Comparison of ENCODE assay signal across 15 cellular contexts in genomic region chr16:78551487-78552085, GRCh38.
DNase-seq lines count a peak whose midpoint lies in the region; ATAC-seq lines count a peak whose summit lies in the region.
"Had no signal": no experiment of that assay in that cellular context is flagged by ENCODE, and none has a peak within 500 bp of the region (broad histone marks: within the 10 kb centered on the region; RNA-seq: fewer than 3 reads in every experiment).

No MANE protein-coding gene starts in this region.

- H3K4me1 ChIP-seq in SJCRH30 = no peaks in the 10 kb centered on the region
- H3K4me1 ChIP-seq: gastrocnemius medialis, vagina had no signal

- H3K27ac ChIP-seq in SJCRH30 = no peak overlapping the region
- H3K27ac ChIP-seq: gastrocnemius medialis, vagina had no signal

- DNase-seq in DMS79 (lab: John Stamatoyannopoulos, UW) (peak; percentile 88), NCI-H1436 treated with DMSO at 0.1 percent for 48 hours (lab: John Stamatoyannopoulos, UW) (peak; percentile 89), NCI-H510A treated with DMSO at 0.1 percent for 48 hours (lab: John Stamatoyannopoulos, UW) (peak; percentile 92), iPS-NIHi7 (ENCODE audit: extremely low spot score) (peak; percentile 87), activated T-cell treated with anti-CD3 and anti-CD28 coated beads for 4 hours (no peak), SJCRH30 (no peak)
- DNase-seq in NK-92 treated with Interleukin-12 subunit alpha and Interleukin-12 subunit beta, amount 100 ng/mL, for 24 hours (lab: John Stamatoyannopoulos, UW) = no peak
- no peak for DNase-seq in activated naive CD4-positive, alpha-beta T cell treated with anti-CD3 and anti-CD28 coated beads, Interleukin-2, amount 50 U/mL, for 72 hours (ENCODE audit: low spot score in 2 of 2)
- DNase-seq: activated naive CD4-positive, alpha-beta T cell treated with anti-CD3 and anti-CD28 coated beads for 36 hours; DMS 273 treated with DMSO at 0.1 percent for 48 hours; gastrocnemius medialis; kidney glomerular epithelial cell; NCI-H446 treated with DMSO at 0.1 percent for 48 hours; stimulated activated naive CD4-positive, alpha-beta T cell had no signal

- H3K27ac Mint-ChIP-seq in activated naive CD4-positive, alpha-beta T cell treated with anti-CD3 and anti-CD28 coated beads, Interleukin-2, amount 50 U/mL, for 72 hours = no peak overlapping the region
- H3K27ac Mint-ChIP-seq: activated naive CD4-positive, alpha-beta T cell treated with anti-CD3 and anti-CD28 coated beads for 36 hours had no signal

- no peak for ATAC-seq in activated naive CD4-positive, alpha-beta T cell treated with anti-CD3 and anti-CD28 coated beads, Interleukin-2, amount 50 U/mL, for 72 hours
- ATAC-seq: gastrocnemius medialis had no signal

- no peak overlapping the region for H3K4me3 ChIP-seq in SJCRH30
- H3K4me3 ChIP-seq: gastrocnemius medialis, vagina had no signal

- no peaks in the 10 kb centered on the region for H3K36me3 Mint-ChIP-seq in activated naive CD4-positive, alpha-beta T cell treated with anti-CD3 and anti-CD28 coated beads, Interleukin-2, amount 50 U/mL, for 72 hours

- no peaks in the 10 kb centered on the region for H3K9me3 Mint-ChIP-seq in activated naive CD4-positive, alpha-beta T cell treated with anti-CD3 and anti-CD28 coated beads, Interleukin-2, amount 50 U/mL, for 72 hours
- H3K9me3 Mint-ChIP-seq: activated naive CD4-positive, alpha-beta T cell treated with anti-CD3 and anti-CD28 coated beads for 36 hours had no signal

- H3K27me3 ChIP-seq in SJCRH30 = no peaks in the 10 kb centered on the region
- H3K27me3 ChIP-seq: gastrocnemius medialis, vagina had no signal

- no peaks in the 10 kb centered on the region for H3K9me3 ChIP-seq in SJCRH30 (replicated peaks)
- H3K9me3 ChIP-seq: gastrocnemius medialis, vagina had no signal

- no peaks in the 10 kb centered on the region for H3K36me3 ChIP-seq in SJCRH30
- H3K36me3 ChIP-seq: gastrocnemius medialis, vagina had no signal

Comparison
In these comparisons a context has a peak if more than half of its experiments do, and no peak if none do; other contexts are left out.
1. DNase-seq: peak in DMS79 (single experiment), NCI-H1436 treated with DMSO at 0.1 percent for 48 hours (single experiment), NCI-H510A treated with DMSO at 0.1 percent for 48 hours (single experiment) and iPS-NIHi7 (single experiment); none in activated T-cell treated with anti-CD3 and anti-CD28 coated beads for 4 hours (single experiment), NK-92 treated with Interleukin-12 subunit alpha and Interleukin-12 subunit beta, amount 100 ng/mL, for 24 hours (single experiment), SJCRH30 (0 of 2) and activated naive CD4-positive, alpha-beta T cell treated with anti-CD3 and anti-CD28 coated beads, Interleukin-2, amount 50 U/mL, for 72 hours (0 of 2).